Comparison of ENCODE assay signal across 15 cellular contexts in the genomic region with DNA sequence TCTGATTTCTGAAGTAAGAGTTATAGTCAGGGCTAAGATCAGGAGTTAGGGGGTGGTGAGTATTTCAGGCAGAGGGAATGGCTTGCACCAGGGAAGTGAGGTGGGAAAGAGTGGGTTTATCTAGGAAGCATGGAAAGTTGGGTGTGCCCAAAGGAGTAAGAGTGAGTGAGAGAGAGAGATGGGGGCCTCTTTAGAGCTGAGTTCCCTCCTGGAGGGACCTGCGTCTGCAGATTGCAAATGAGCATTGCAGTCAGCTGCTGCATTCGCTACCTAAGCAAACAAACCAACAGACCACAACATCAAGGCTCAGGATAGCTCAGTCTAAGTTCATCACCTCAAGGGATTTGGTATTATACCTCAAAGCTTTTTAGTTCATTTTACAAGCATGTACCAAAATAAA.
DNase-seq lines count a peak whose midpoint lies in the region; ATAC-seq and FAIRE-seq lines count a peak whose summit lies in the region.
"Had no signal": no experiment of that assay in that cellular context is flagged by ENCODE, and none has a peak within 500 bp of the region (broad histone marks: within the 10 kb centered on the region; RNA-seq: fewer than 3 reads in every experiment).

No MANE protein-coding gene starts in this region.

- H3K27ac ChIP-seq in BLaER1: no peak overlapping the region

- H3K4me1 Mint-ChIP-seq in activated T-helper 17 cell treated with anti-CD3 and anti-CD28 coated beads, Interleukin-2, amount 50 U/mL, for 72 hours: peaks cover 36% of the 10 kb centered on the region
- H3K4me1 Mint-ChIP-seq: brain had no signal

- no peaks in the 10 kb centered on the region for H4K20me1 ChIP-seq in BLaER1

- H3K36me3 ChIP-seq in BLaER1: no peaks in the 10 kb centered on the region

- peak overlapping the region; percentile 82 for H3K27ac Mint-ChIP-seq in activated T-helper 17 cell treated with anti-CD3 and anti-CD28 coated beads, Interleukin-2, amount 50 U/mL, for 72 hours
- H3K27ac Mint-ChIP-seq: brain had no signal

- H3K9ac ChIP-seq in BLaER1: no peak overlapping the region
- H3K9ac ChIP-seq: SK-N-SH had no signal

- ATAC-seq in HG03442 (IDR thresholded peaks at IDR 0.05; ENCODE audit: unreplicated experiment) (peak; percentile 48), HG03280 (IDR thresholded peaks at IDR 0.05; ENCODE audit: unreplicated experiment) (no peak)
- ATAC-seq in activated T-helper 17 cell treated with anti-CD3 and anti-CD28 coated beads, Interleukin-2, amount 50 U/mL, for 72 hours (replicated peaks): peak; percentile 23

- H3K27me3 Mint-ChIP-seq in activated T-helper 17 cell treated with anti-CD3 and anti-CD28 coated beads, Interleukin-2, amount 50 U/mL, for 72 hours: no peaks in the 10 kb centered on the region

- no peaks in the 10 kb centered on the region for H3K9me3 ChIP-seq in BLaER1
- H3K9me3 ChIP-seq: SK-N-SH had no signal

- peak; percentile 52 for FAIRE-seq in GM18507 (lab: Jason Lieb, UNC)
- FAIRE-seq: endometrium had no signal

- no peaks in the 10 kb centered on the region for H3K27me3 ChIP-seq in BLaER1

- no peaks in the 10 kb centered on the region for H3K9me3 Mint-ChIP-seq in activated T-helper 17 cell treated with anti-CD3 and anti-CD28 coated beads, Interleukin-2, amount 50 U/mL, for 72 hours
- H3K9me3 Mint-ChIP-seq: brain had no signal

- no peak overlapping the region for H3K4me3 ChIP-seq in BLaER1

- peak overlapping the region; percentile 59 for H3K4me3 Mint-ChIP-seq in activated T-helper 17 cell treated with anti-CD3 and anti-CD28 coated beads, Interleukin-2, amount 50 U/mL, for 72 hours
- H3K4me3 Mint-ChIP-seq: brain had no signal

- peaks cover 17% of the 10 kb centered on the region for H3K4me1 ChIP-seq in BLaER1

- H3K4me2 ChIP-seq in BLaER1: peak overlapping the region; percentile 44
- H3K4me2 ChIP-seq: SK-N-SH had no signal

- H3K36me3 Mint-ChIP-seq in activated T-helper 17 cell treated with anti-CD3 and anti-CD28 coated beads, Interleukin-2, amount 50 U/mL, for 72 hours (ENCODE audit: low read depth): peaks cover 8% of the 10 kb centered on the region
- H3K36me3 Mint-ChIP-seq: brain had no signal

- no peak for DNase-seq in GM18507 (ENCODE audit: extremely low spot score, insufficient read length, low read depth)
- no peak for DNase-seq in NCI-H82 treated with DMSO at 0.1 percent for 48 hours (lab: John Stamatoyannopoulos, UW; ENCODE audit: unreplicated experiment)
- DNase-seq in hippocampal formation (lab: John Stamatoyannopoulos, UW): no peak
- no peak for DNase-seq in NK-92 treated with Interleukin-12 subunit alpha and Interleukin-12 subunit beta, amount 100 ng/mL, for 24 hours (lab: John Stamatoyannopoulos, UW)
- DNase-seq: activated CD4-positive, CD25-positive, alpha-beta regulatory T cell; HCEC 1CT; NCI-H1436 treated with DMSO at 0.1 percent for 48 hours; SK-N-SH; stimulated activated CD4-positive, alpha-beta T cell treated with anti-CD3 and anti-CD28 coated beads, Interleukin-4, amount 100 ng/mL, for 1 hour had no signal
